Comparison of ENCODE assay signal across 26 cellular contexts in the genomic region with DNA sequence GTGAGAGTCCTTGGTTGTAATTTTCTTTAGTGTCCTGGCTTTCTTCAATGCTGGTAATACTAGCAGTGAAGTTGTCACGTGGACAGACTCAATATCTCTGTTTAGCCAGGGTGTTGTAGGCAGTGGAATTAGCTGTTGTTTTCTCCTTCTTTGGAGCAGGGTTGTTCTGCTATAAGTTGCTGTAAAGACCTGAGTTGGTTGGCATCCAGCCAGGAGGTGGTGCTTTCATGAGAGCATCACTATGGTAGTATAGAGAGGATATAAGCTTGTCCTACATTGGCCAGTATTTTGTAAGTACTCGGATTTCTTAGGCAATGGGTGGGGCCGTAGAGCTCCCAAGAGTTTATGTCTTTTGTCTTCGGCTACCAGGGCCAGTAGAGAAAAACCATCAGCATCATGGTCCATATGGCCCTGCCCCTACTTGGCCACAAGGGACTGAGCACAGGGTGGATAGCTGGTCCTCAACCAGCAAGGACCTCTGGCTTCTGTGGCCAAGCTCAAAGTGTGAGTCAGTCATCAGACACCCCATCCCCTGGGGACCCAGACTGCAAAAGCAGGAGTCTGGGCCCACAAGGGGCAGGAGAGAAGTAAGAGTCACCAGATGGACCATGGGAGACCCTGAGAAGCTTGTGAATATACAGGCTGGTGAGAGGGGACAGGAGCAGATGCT.
"Had no signal": no experiment of that assay in that cellular context is flagged by ENCODE, and none has a peak within 500 bp of the region (broad histone marks: within the 10 kb centered on the region; RNA-seq: fewer than 3 reads in every experiment).

No MANE protein-coding gene starts in this region.

- DNase-seq: hypothalamus; immature natural killer cell; kidney; left colon; left lung; mesendoderm; naive B cell; natural killer cell; nephron progenitor cell; occipital lobe; ovary; right lobe of liver; stimulated activated CD4-positive, alpha-beta T cell treated with anti-CD3 and anti-CD28 coated beads, Interleukin-1b, Interleukin-23, amount 100 ng/mL, for 48 hours; stimulated activated CD4-positive, alpha-beta T cell treated with anti-CD3 and anti-CD28 coated beads, Interleukin-2, amount 100 ng/mL, for 48 hours; stimulated activated CD4-positive, alpha-beta T cell treated with anti-CD3 and anti-CD28 coated beads, Interleukin-4, amount 100 ng/mL, for 4 hours; stimulated activated CD8-positive, alpha-beta memory T cell treated with anti-CD3 and anti-CD28 coated beads, Interleukin-4, amount 100 ng/mL, for 48 hours; stimulated activated naive CD4-positive, alpha-beta T cell treated with Interleukin-2 at 50 U/mL for 16 hours; stimulated activated naive CD8-positive, alpha-beta T cell treated with anti-CD3 and anti-CD28 coated beads, Interleukin-15, amount 100 ng/mL, for 72 hours had no signal

- H3K27me3 ChIP-seq: left lung, neutrophil, ovary, right atrium auricular region, right lobe of liver, tibial nerve, vagina had no signal

- H3K9ac ChIP-seq: neural progenitor cell had no signal

- H3K9me3 ChIP-seq: ovary, right lobe of liver, vagina had no signal

- H3K4me3 ChIP-seq: left lung, lung, neural progenitor cell, ovary, right atrium auricular region, right lobe of liver, smooth muscle cell, tibial nerve, vagina had no signal

- H3K4me1 ChIP-seq: neural progenitor cell, right lobe of liver, vagina had no signal

- FAIRE-seq: islet of Langerhans, kidney had no signal

- H2AFZ ChIP-seq: neural progenitor cell had no signal

- H3K4me2 ChIP-seq: neural progenitor cell, smooth muscle cell had no signal

- H3K27ac ChIP-seq: left lung, neural progenitor cell, neutrophil, ovary, right atrium auricular region, right lobe of liver, tibial nerve, vagina had no signal

- H3K36me3 ChIP-seq: left lung, neural progenitor cell, neutrophil, ovary, right atrium auricular region, right lobe of liver, tibial nerve, vagina had no signal
